10 cellular contexts compared by ENCODE assay signal in genomic region chr16:74607967-74608356, GRCh38. TPM values are rescaled to one million over a fixed set of nuclear protein-coding genes. Genes with fewer than 3 reads are reported as not detected.
DNase-seq lines count a peak whose midpoint lies in the region; ATAC-seq and TF ChIP-seq lines count a peak whose summit lies in the region.
"Had no signal": no experiment of that assay in that cellular context is flagged by ENCODE, and none has a peak within 500 bp of the region (broad histone marks: within the 10 kb centered on the region; RNA-seq: fewer than 3 reads in every experiment).

No MANE protein-coding gene starts in this region.

- no peaks in the 10 kb centered on the region for H3K27me3 ChIP-seq in CD8-positive, alpha-beta T cell (ENCODE audit: insufficient read depth, low read length)
- no peaks in the 10 kb centered on the region for H3K27me3 ChIP-seq in prostate gland (replicated peaks; ENCODE audit: insufficient read depth)
- H3K27me3 ChIP-seq in effector memory CD4-positive, alpha-beta T cell (replicated peaks; ENCODE audit: control insufficient read depth, insufficient read depth, low read length, poor library complexity, severe bottlenecking), result no peaks in the 10 kb centered on the region

- H3K4me1 Mint-ChIP-seq in CD8-positive, alpha-beta T cell (ENCODE audit: low read depth), result peaks cover 56% of the 10 kb centered on the region
- peaks cover 33 to 38% of the 10 kb centered on the region in 2 donors for H3K4me1 Mint-ChIP-seq in natural killer cell treated with Interleukin-12 subunit alpha and Interleukin-12 subunit beta and Interleukin-15 and Interleukin-18, amount 100 ng/mL, for 72 hours (ENCODE audit: low read depth in 2 of 2)

- whole genome bisulfite sequencing in prostate gland, result 62% methylated on average over 6 of the region's 6 CpGs

- H3K36me3 ChIP-seq in CD8-positive, alpha-beta T cell (ENCODE audit: insufficient read depth, low read length), result no peaks in the 10 kb centered on the region
- no peaks in the 10 kb centered on the region for H3K36me3 ChIP-seq in prostate gland
- H3K36me3 ChIP-seq in effector memory CD4-positive, alpha-beta T cell (ENCODE audit: control insufficient read depth, insufficient read depth, low read length), result no peaks in the 10 kb centered on the region

- no peaks in the 10 kb centered on the region for H3K9me3 ChIP-seq in CD8-positive, alpha-beta T cell (ENCODE audit: low read length)
- no peaks in the 10 kb centered on the region for H3K9me3 ChIP-seq in prostate gland
- no peaks in the 10 kb centered on the region for H3K9me3 ChIP-seq in effector memory CD4-positive, alpha-beta T cell (ENCODE audit: control insufficient read depth, low read length)

- CTCF ChIA-PET in CD8-positive, alpha-beta T cell (lab: Charles Lee), result interaction anchor here (1.1 kb wide), 1 partner anchor 15 kb away, joined by 3 read pairs; no protein-coding TSS in a partner anchor
- CTCF ChIA-PET in HEK293T (lab: Yijun Ruan, JAX), result interaction anchor here (0.6 to 1.1 kb wide), 2 partner anchors 46 to 1377 kb away, joined by 3 to 4 read pairs; no protein-coding TSS in a partner anchor

- no peak for ATAC-seq in CD8-positive, alpha-beta T cell
- ATAC-seq in natural killer cell treated with Interleukin-12 subunit alpha and Interleukin-12 subunit beta and Interleukin-15 and Interleukin-18, amount 100 ng/mL, for 72 hours, result no peak
- no peak for ATAC-seq in GM18907 (IDR thresholded peaks at IDR 0.05; ENCODE audit: unreplicated experiment)

- no peak for TF ChIP-seq POLR2A in prostate gland (IDR thresholded peaks at IDR 0.05)

- peak overlapping the region; percentile 97 for H3K4me3 Mint-ChIP-seq in CD8-positive, alpha-beta T cell
- peak overlapping the region; percentile 98 for H3K4me3 Mint-ChIP-seq in natural killer cell treated with Interleukin-12 subunit alpha and Interleukin-12 subunit beta and Interleukin-15 and Interleukin-18, amount 100 ng/mL, for 72 hours

- POLR2A ChIA-PET in CD8-positive, alpha-beta T cell (lab: Charles Lee), result interaction anchor here (0.5 to 2.5 kb wide), 5 partner anchors 10 to 115 kb away, joined by 3 to 14 read pairs (median 4); partner anchors contain the start of gene RFWD3
- POLR2A ChIA-PET in HEK293T (lab: Yijun Ruan, JAX), result interaction anchor here (1.8 to 2.4 kb wide), 3 partner anchors 9 to 59 kb away, joined by 5 to 12 read pairs (median 7); partner anchors contain the start of gene RFWD3

- H3K36me3 Mint-ChIP-seq in CD8-positive, alpha-beta T cell, result peaks cover 10% of the 10 kb centered on the region
- peaks cover 5% of the 10 kb centered on the region for H3K36me3 Mint-ChIP-seq in natural killer cell treated with Interleukin-12 subunit alpha and Interleukin-12 subunit beta and Interleukin-15 and Interleukin-18, amount 100 ng/mL, for 72 hours

- peaks cover 53% of the 10 kb centered on the region for H3K4me1 ChIP-seq in CD8-positive, alpha-beta T cell (ENCODE audit: insufficient read depth, low read length)
- peaks cover 5% of the 10 kb centered on the region for H3K4me1 ChIP-seq in prostate gland (replicated peaks)
- H3K4me1 ChIP-seq in effector memory CD4-positive, alpha-beta T cell (ENCODE audit: control insufficient read depth, insufficient read depth, low read length, poor library complexity, severe bottlenecking), result peaks cover 18% of the 10 kb centered on the region

- H3K27ac Mint-ChIP-seq in CD8-positive, alpha-beta T cell, result peak overlapping the region; percentile 66
- peak overlapping the region; percentile 90 to 93 for H3K27ac Mint-ChIP-seq in natural killer cell treated with Interleukin-12 subunit alpha and Interleukin-12 subunit beta and Interleukin-15 and Interleukin-18, amount 100 ng/mL, for 72 hours

- H3K9me3 Mint-ChIP-seq in CD8-positive, alpha-beta T cell, result no peaks in the 10 kb centered on the region
- no peaks in the 10 kb centered on the region for H3K9me3 Mint-ChIP-seq in natural killer cell treated with Interleukin-12 subunit alpha and Interleukin-12 subunit beta and Interleukin-15 and Interleukin-18, amount 100 ng/mL, for 72 hours

- no peak for DNase-seq in CD8-positive, alpha-beta T cell
- peak; percentile 17 for DNase-seq in HEK293T (ENCODE audit: extremely low spot score)
- DNase-seq in astrocyte of the spinal cord (ENCODE audit: low read depth, low spot score), result peak; percentile 31
- DNase-seq in natural killer cell treated with Interleukin-12 subunit alpha and Interleukin-12 subunit beta and Interleukin-15 and Interleukin-18, amount 100 ng/mL, for 72 hours (ENCODE audit: low spot score), result no peak
- no peak for DNase-seq in prostate gland (ENCODE audit: low spot score)
- no peak for DNase-seq in stimulated activated CD4-positive, alpha-beta T cell treated with anti-CD3 and anti-CD28 coated beads, Interleukin-4, amount 100 ng/mL, for 1 hour
- no peak for DNase-seq in effector memory CD4-positive, alpha-beta T cell
- DNase-seq: hippocampal formation, NCI-H510A had no signal

- no peak for TF ChIP-seq CTCF in CD8-positive, alpha-beta T cell (IDR thresholded peaks at IDR 0.05)
- TF ChIP-seq CTCF in astrocyte of the spinal cord (IDR thresholded peaks at IDR 0.05; ENCODE audit: low read depth, low read length) (no peak), prostate gland (IDR thresholded peaks at IDR 0.05) (no peak)

- H3K4me3 ChIP-seq in CD8-positive, alpha-beta T cell (ENCODE audit: low read depth, low read length), result no peak overlapping the region
- no peak overlapping the region for H3K4me3 ChIP-seq in astrocyte of the spinal cord (ENCODE audit: low read depth, low read length)
- H3K4me3 ChIP-seq in prostate gland, result no peak overlapping the region
- no peak overlapping the region for H3K4me3 ChIP-seq in effector memory CD4-positive, alpha-beta T cell (ENCODE audit: insufficient read depth, low read depth, low read length, poor library complexity, severe bottlenecking)

- no peak overlapping the region for H3K27ac ChIP-seq in CD8-positive, alpha-beta T cell (ENCODE audit: low read depth, low read length)
- H3K27ac ChIP-seq in prostate gland, result no peak overlapping the region
- no peak overlapping the region for H3K27ac ChIP-seq in effector memory CD4-positive, alpha-beta T cell (ENCODE audit: insufficient read depth, low read length, poor library complexity, severe bottlenecking)

- intact Hi-C loops in CD8-positive, alpha-beta T cell (cut with DNase I, micrococcal nuclease), result loop anchor here (1.0 to 10.0 kb wide), 7 partner anchors 36 to 1039 kb away; partner anchors contain the start of genes PSMD7 (in 2 of the 2), KARS1 (in 1 of the 2), TERF2IP (in 1 of the 2) and WDR59 (in 1 of the 2)
- intact Hi-C loops in prostate gland (cut with DNase I), result no loop called here

- in situ Hi-C loops in astrocyte of the spinal cord (cut with HindIII; ENCODE audit: low sequenced_read_pairs), result no loop called here

- no peaks in the 10 kb centered on the region for H3K27me3 Mint-ChIP-seq in CD8-positive, alpha-beta T cell (ENCODE audit: low read depth)
- H3K27me3 Mint-ChIP-seq in natural killer cell treated with Interleukin-12 subunit alpha and Interleukin-12 subunit beta and Interleukin-15 and Interleukin-18, amount 100 ng/mL, for 72 hours, result no peaks in the 10 kb centered on the region

TF ChIP-seq in HEK293T, 16 proteins besides CTCF, POLR2A, EP300 and RAD21:
- TF ChIP-seq ZNF384 (IDR thresholded peaks at IDR 0.05) (no peak), TARDBP (IDR thresholded peaks at IDR 0.05) (no peak), FOXM1 (IDR thresholded peaks at IDR 0.05; ENCODE audit: borderline replicate concordance) (no peak)
- TF ChIP-seq, protein P1, sequence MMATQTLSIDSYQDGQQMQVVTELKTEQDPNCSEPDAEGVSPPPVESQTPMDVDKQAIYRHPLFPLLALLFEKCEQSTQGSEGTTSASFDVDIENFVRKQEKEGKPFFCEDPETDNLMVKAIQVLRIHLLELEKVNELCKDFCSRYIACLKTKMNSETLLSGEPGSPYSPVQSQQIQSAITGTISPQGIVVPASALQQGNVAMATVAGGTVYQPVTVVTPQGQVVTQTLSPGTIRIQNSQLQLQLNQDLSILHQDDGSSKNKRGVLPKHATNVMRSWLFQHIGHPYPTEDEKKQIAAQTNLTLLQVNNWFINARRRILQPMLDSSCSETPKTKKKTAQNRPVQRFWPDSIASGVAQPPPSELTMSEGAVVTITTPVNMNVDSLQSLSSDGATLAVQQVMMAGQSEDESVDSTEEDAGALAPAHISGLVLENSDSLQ (IDR thresholded peaks at IDR 0.05), result no peak

RNA-seq across cellular contexts. Expression of gene GLG1, which starts 1.0 kb away (rescaled TPM):
- total RNA-seq in CD8-positive, alpha-beta T cell, result 10 to 100 TPM; 73.7 to 79.4 TPM
- total RNA-seq in natural killer cell treated with Interleukin-12 subunit alpha and Interleukin-12 subunit beta and Interleukin-15 and Interleukin-18, amount 100 ng/mL, for 72 hours, result 10 to 100 TPM; 69.6 to 98.9 TPM
- 100 to 1,000 TPM; 135 to 189 TPM for total RNA-seq in prostate gland

RNA-seq across cellular contexts. Expression of gene RFWD3, which starts 58.7 kb away (rescaled TPM):
- 10 to 100 TPM; 43.7 to 49.7 TPM for total RNA-seq in CD8-positive, alpha-beta T cell
- total RNA-seq in natural killer cell treated with Interleukin-12 subunit alpha and Interleukin-12 subunit beta and Interleukin-15 and Interleukin-18, amount 100 ng/mL, for 72 hours, result 100 to 1,000 TPM in 1 of 2 donors, 10 to 100 TPM in 1; 76.7 to 148 TPM
- total RNA-seq in prostate gland, result 10 to 100 TPM; 15.7 to 36.9 TPM

Comparison
In these comparisons a context has a peak if more than half of its experiments do, and no peak if none do; other contexts are left out.
1. DNase-seq: peak in HEK293T (single experiment) and astrocyte of the spinal cord (single experiment); none in CD8-positive, alpha-beta T cell (0 of 7), natural killer cell treated with Interleukin-12 subunit alpha and Interleukin-12 subunit beta and Interleukin-15 and Interleukin-18, amount 100 ng/mL, for 72 hours (single experiment), prostate gland (single experiment), stimulated activated CD4-positive, alpha-beta T cell treated with anti-CD3 and anti-CD28 coated beads, Interleukin-4, amount 100 ng/mL, for 1 hour (single experiment) and effector memory CD4-positive, alpha-beta T cell (0 of 3).